8 cellular contexts compared by ENCODE assay signal in the genomic region with DNA sequence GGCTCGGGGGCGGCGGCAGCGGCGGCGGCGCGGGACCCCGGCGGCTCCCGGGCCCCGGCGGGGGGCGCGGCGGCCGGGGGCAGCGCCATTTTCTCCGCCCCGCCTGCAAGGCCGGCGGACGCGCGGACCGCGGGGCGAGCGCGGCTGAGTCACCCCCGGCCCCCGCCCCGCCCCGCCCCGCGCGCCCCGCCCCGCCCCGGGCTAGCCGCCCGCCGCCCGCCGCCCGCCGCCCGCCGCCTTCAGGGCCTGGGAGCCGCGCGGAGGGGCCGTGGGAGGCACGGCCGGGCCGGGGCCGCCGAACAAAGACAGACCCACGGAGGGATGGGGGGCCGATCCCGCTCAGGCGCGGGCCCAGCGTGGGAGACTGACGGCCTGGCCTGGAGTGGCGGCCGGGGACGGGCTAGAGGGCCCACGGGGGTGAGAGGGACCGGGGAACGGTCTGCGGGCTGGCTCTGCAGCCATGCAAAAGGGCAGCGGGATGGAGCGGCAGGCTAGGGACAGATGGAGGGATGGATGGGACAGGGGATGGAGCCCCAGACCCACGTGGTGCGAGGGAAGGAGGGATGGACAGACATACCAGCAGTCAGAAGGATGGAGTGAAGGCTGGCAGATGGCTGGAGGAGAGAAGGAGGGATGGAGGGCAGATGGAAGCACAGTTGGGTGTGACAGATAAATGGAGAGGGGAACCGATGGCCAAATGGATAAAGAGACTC. TPM values are rescaled to one million over a fixed set of nuclear protein-coding genes. Genes with fewer than 3 reads are reported as not detected.
DNase-seq lines count a peak whose midpoint lies in the region; ATAC-seq and TF ChIP-seq lines count a peak whose summit lies in the region.

A gene (minus strand): TSS at position 124 of the 713 bp plus-strand sequence. CDS start 35 bp downstream, at position 89.

- no peak for TF ChIP-seq POLR2A in gastroesophageal sphincter (IDR thresholded peaks at IDR 0.05)

- H4K91ac ChIP-seq in neuronal stem cell (ENCODE audit: low read depth, low read length, poor library complexity), result no peak within 1 kb of the TSS

- peaks cover 0 to 45% (median 4%) of the 10 kb centered on the region in 3 donors for H3K4me1 ChIP-seq in gastroesophageal sphincter
- H3K4me1 ChIP-seq in neuronal stem cell (ENCODE audit: control insufficient read depth in 2 of 2, insufficient read depth in 1 of 2, low read depth in 1 of 2, low read length in 2 of 2), result peaks cover 2 to 15% of the 10 kb centered on the region in 2 donors

- DNase-seq in D341Med (ENCODE audit: low spot score), result peak; percentile 81
- peak; percentile 66 to 67 for DNase-seq in NCI-H524 (lab: John Stamatoyannopoulos, UW)
- peak; percentile 19 for DNase-seq in activated gamma-delta T cell treated with Interleukin-2 at 50 U/mL for 16 hours
- DNase-seq in neuronal stem cell (ENCODE audit: low spot score), result peak; percentile 45
- DNase-seq in NCI-H1694 (lab: John Stamatoyannopoulos, UW), result no peak
- no peak for DNase-seq in NCI-H1694 treated with DMSO at 0.1 percent for 48 hours (lab: John Stamatoyannopoulos, UW)

- H3K9ac ChIP-seq in neuronal stem cell (ENCODE audit: low read depth, low read length, poor library complexity), result peak within 1 kb of the TSS; percentile 97

- peak within 1 kb of the TSS; percentile 73 for H3K14ac ChIP-seq in neuronal stem cell (ENCODE audit: low read length)

- H2BK15ac ChIP-seq in neuronal stem cell (ENCODE audit: low read length), result peak within 1 kb of the TSS; percentile 56

- TF ChIP-seq CTCF in gastroesophageal sphincter (IDR thresholded peaks at IDR 0.05), result no peak

- peak within 1 kb of the TSS; percentile 82 for H3K23ac ChIP-seq in neuronal stem cell (ENCODE audit: low read depth, low read length, poor library complexity)

- H4K8ac ChIP-seq in neuronal stem cell (ENCODE audit: low read depth, low read length), result peak within 1 kb of the TSS; percentile 92

- H2AFZ ChIP-seq in neuronal stem cell (ENCODE audit: low read length), result peak within 1 kb of the TSS; percentile 98

- peaks cover 2% of the 10 kb centered on the region for H3K79me1 ChIP-seq in neuronal stem cell (ENCODE audit: low read depth, low read length)

- no peak within 1 kb of the TSS for H2BK5ac ChIP-seq in neuronal stem cell (ENCODE audit: low read length)

- peak within 1 kb of the TSS; percentile 97 for H3K4me2 ChIP-seq in neuronal stem cell (ENCODE audit: insufficient read depth, low read length, poor library complexity, severe bottlenecking)

- H3K18ac ChIP-seq in neuronal stem cell (ENCODE audit: low read length), result peak within 1 kb of the TSS; percentile 94

- no peaks in the 10 kb centered on the region for H3K27me3 ChIP-seq in gastroesophageal sphincter
- peaks cover 0 to 67% (median 17%) of the 10 kb centered on the region in 3 experiments for H3K27me3 ChIP-seq in neuronal stem cell (ENCODE audit: control insufficient read depth in 3 of 3, insufficient read depth in 3 of 3, low read depth in 1 of 3, low read length in 3 of 3)

- 8 to 60% methylated on average over 1 to 8 of the region's 77 CpGs for WGBS in gastroesophageal sphincter (ENCODE audit: low coverage in 1 of 2), 2 donors
- WGBS in neuronal stem cell (ENCODE audit: extremely low coverage in 2 of 2, insufficient read length in 2 of 2, insufficient replicate concordance in 1 of 2), 2 donors, result no CpG with 5 or more reads among the region's 77 CpGs

- H3K27ac ChIP-seq in gastroesophageal sphincter (peak within 1 kb of the TSS; percentile 37 to 89 (median 85)), neuronal stem cell (replicated peaks; ENCODE audit: low read length) (no peak within 1 kb of the TSS)

- H3K9me3 ChIP-seq in gastroesophageal sphincter (no peaks in the 10 kb centered on the region), neuronal stem cell (replicated peaks in 1 of 2; ENCODE audit: control insufficient read depth in 2 of 2, insufficient read depth in 1 of 2, low read depth in 1 of 2, low read length in 2 of 2) (no peaks in the 10 kb centered on the region)

- H3K4me3 ChIP-seq in gastroesophageal sphincter (peak within 1 kb of the TSS; percentile 81 to 93), neuronal stem cell (ENCODE audit: low read length in 2 of 2) (peak within 1 kb of the TSS; percentile 55 to 83)

- H2BK120ac ChIP-seq in neuronal stem cell (ENCODE audit: low read depth, low read length), result no peak within 1 kb of the TSS

- H3K4ac ChIP-seq in neuronal stem cell (ENCODE audit: low read length), result no peak within 1 kb of the TSS

- TF ChIP-seq EP300 in gastroesophageal sphincter (IDR thresholded peaks at IDR 0.05), result no peak

- H3K36me3 ChIP-seq in gastroesophageal sphincter, result no peaks in the 10 kb centered on the region
- H3K36me3 ChIP-seq in neuronal stem cell (replicated peaks in 1 of 2; ENCODE audit: control insufficient read depth in 2 of 2, insufficient read depth in 2 of 2, low read length in 2 of 2), result no peaks in the 10 kb centered on the region

- peak within 1 kb of the TSS; percentile 44 for H2BK12ac ChIP-seq in neuronal stem cell (ENCODE audit: low read length)

- peak; percentile 51 for ATAC-seq in GM21529 (IDR thresholded peaks at IDR 0.05; ENCODE audit: unreplicated experiment)
- peak; percentile 88 for ATAC-seq in gastroesophageal sphincter

- peak within 1 kb of the TSS; percentile 51 for H2AK5ac ChIP-seq in neuronal stem cell (ENCODE audit: low read depth, low read length)

RNA-seq across cellular contexts. Expression of the gene that starts here (rescaled TPM):
- total RNA-seq in gastroesophageal sphincter, result 10 to 100 TPM; 28.8 to 55.8 (median 41.6) TPM
- polyA plus RNA-seq in neuronal stem cell (2013, experiment 1 of 2), result 9.8 TPM
- polyA plus RNA-seq in neuronal stem cell (2013, experiment 2 of 2), result 10.8 TPM

Comparison
In these comparisons a context has a peak if more than half of its experiments do, and no peak if none do; other contexts are left out.
1. DNase-seq: peak in D341Med (single experiment), NCI-H524 (2 of 2), activated gamma-delta T cell treated with Interleukin-2 at 50 U/mL for 16 hours (single experiment) and neuronal stem cell (single experiment); none in NCI-H1694 (single experiment) and NCI-H1694 treated with DMSO at 0.1 percent for 48 hours (single experiment).